1 cellular context compared by ENCODE assay signal in genomic region chr22:29112102-29112501, GRCh38.
TF ChIP-seq lines count a peak whose summit lies in the region.

No MANE protein-coding gene starts in this region.

TF ChIP-seq in K562, 482 proteins besides CTCF, POLR2A, EP300 and RAD21:
- TF ChIP-seq SLC30A9 (CRISPR knock-in tag; IDR thresholded peaks at IDR 0.05) (no peak), ZNF584 (CRISPR knock-in tag; IDR thresholded peaks at IDR 0.05; ENCODE audit: low read depth) (no peak), HOXB6 (CRISPR knock-in tag; IDR thresholded peaks at IDR 0.05; ENCODE audit: borderline replicate concordance) (no peak), PPARD (CRISPR knock-in tag; IDR thresholded peaks at IDR 0.05) (no peak), NCOA1 (IDR thresholded peaks at IDR 0.05; ENCODE audit: low read depth) (no peak), FOXA1 (IDR thresholded peaks at IDR 0.05; ENCODE audit: borderline replicate concordance) (no peak), CLOCK (CRISPR knock-in tag; IDR thresholded peaks at IDR 0.05; ENCODE audit: borderline replicate concordance) (no peak), TFAM (CRISPR knock-in tag; conservative IDR thresholded peaks at IDR 0.05) (no peak), GMEB1 (CRISPR knock-in tag; IDR thresholded peaks at IDR 0.05) (no peak), ZNF184 (CRISPR knock-in tag; IDR thresholded peaks at IDR 0.05) (no peak), HCFC1 (IDR thresholded peaks at IDR 0.05; ENCODE audit: low read depth, low read length) (no peak), SFPQ (IDR thresholded peaks at IDR 0.05; ENCODE audit: low read depth, low read length) (no peak)
